Comparison of ENCODE assay signal across 27 cellular contexts in genomic region chr1:179156026-179156425, GRCh38.
DNase-seq lines count a peak whose midpoint lies in the region; ATAC-seq, FAIRE-seq and TF ChIP-seq lines count a peak whose summit lies in the region.
"Had no signal": no experiment of that assay in that cellular context is flagged by ENCODE, and none has a peak within 500 bp of the region (broad histone marks: within the 10 kb centered on the region; RNA-seq: fewer than 3 reads in every experiment).

No MANE protein-coding gene starts in this region.

- peaks cover 18% of the 10 kb centered on the region for H3K4me1 Mint-ChIP-seq in activated CD4-positive, alpha-beta T cell treated with anti-CD3 and anti-CD28 coated beads for 36 hours
- H3K4me1 Mint-ChIP-seq: GM23338 had no signal

- no peaks in the 10 kb centered on the region for H3K27me3 Mint-ChIP-seq in activated CD4-positive, alpha-beta T cell treated with anti-CD3 and anti-CD28 coated beads for 36 hours
- H3K27me3 Mint-ChIP-seq: CD4-positive, alpha-beta memory T cell had no signal

- TF ChIP-seq CTCF in breast epithelium (IDR thresholded peaks at IDR 0.05) (no peak), ascending aorta (IDR thresholded peaks at IDR 0.05) (no peak)

- H3K27ac Mint-ChIP-seq in activated CD4-positive, alpha-beta T cell treated with anti-CD3 and anti-CD28 coated beads for 36 hours = no peak overlapping the region
- H3K27ac Mint-ChIP-seq: GM23338 had no signal

- H3K9me3 ChIP-seq in breast epithelium (no peaks in the 10 kb centered on the region), ascending aorta (no peaks in the 10 kb centered on the region), subcutaneous abdominal adipose tissue (ENCODE audit: control insufficient read depth in 5 of 5, low read length in 5 of 5) (no peaks in the 10 kb centered on the region)
- H3K9me3 ChIP-seq: HAP-1 had no signal

- H3K36me3 Mint-ChIP-seq in activated CD4-positive, alpha-beta T cell treated with anti-CD3 and anti-CD28 coated beads for 36 hours (ENCODE audit: low read depth) = peaks cover 3% of the 10 kb centered on the region

- H3K4me3 Mint-ChIP-seq in activated CD4-positive, alpha-beta T cell treated with anti-CD3 and anti-CD28 coated beads for 36 hours = no peak overlapping the region
- H3K4me3 Mint-ChIP-seq: CD4-positive, alpha-beta memory T cell; GM23338 had no signal

- DNase-seq in T47D (ENCODE audit: low read depth in 1 of 2, low spot score in 1 of 2) = peak; percentile 50 to 81
- DNase-seq in breast epithelium (ENCODE audit: low spot score in 2 of 2) = no peak
- DNase-seq in ascending aorta (ENCODE audit: low spot score in 2 of 2) = no peak
- DNase-seq in SK-N-DZ (ENCODE audit: low spot score) = no peak
- DNase-seq in HTR-8/SVneo (ENCODE audit: insufficient read length, low spot score) = no peak
- DNase-seq in activated CD4-positive, alpha-beta T cell treated with anti-CD3 and anti-CD28 coated beads for 36 hours = no peak
- DNase-seq: 8988T; Calu3; CD4-positive, alpha-beta memory T cell; DMS153; KBM-7; NCI-H1092 treated with DMSO at 0.1 percent for 48 hours; NCI-H1436 treated with DMSO at 0.1 percent for 48 hours; NCI-H1930; NCI-H2227 treated with DMSO at 0.1 percent for 48 hours; NCI-H510A; NCI-H774; NK-92 treated with Interleukin-12 subunit alpha and Interleukin-12 subunit beta, amount 100 ng/mL, for 24 hours had no signal

- no peak for FAIRE-seq in HTR-8/SVneo (lab: Jason Lieb, UNC)
- FAIRE-seq: GM12891, RCC 7860 had no signal

- TF ChIP-seq POLR2A in breast epithelium (IDR thresholded peaks at IDR 0.05) = no peak

- in situ Hi-C loops in T47D (cut with HindIII; ENCODE audit: low pct_unique_long_range_greater_than_20kb, low sequenced_read_pairs) = no loop called here

- CTCF ChIA-PET in activated CD4-positive, alpha-beta T cell treated with anti-CD3 and anti-CD28 coated beads for 36 hours (lab: Charles Lee) = interaction anchor here (1.0 to 2.0 kb wide), 5 partner anchors 16 to 53 kb away, joined by 3 to 5 read pairs (median 4); no protein-coding TSS in a partner anchor

- no peaks in the 10 kb centered on the region for H3K9me3 Mint-ChIP-seq in activated CD4-positive, alpha-beta T cell treated with anti-CD3 and anti-CD28 coated beads for 36 hours (ENCODE audit: low read depth)
- H3K9me3 Mint-ChIP-seq: CD4-positive, alpha-beta memory T cell; GM23338 had no signal

- H3K36me3 ChIP-seq in breast epithelium (no peaks in the 10 kb centered on the region), ascending aorta (no peaks in the 10 kb centered on the region), subcutaneous abdominal adipose tissue (ENCODE audit: control insufficient read depth in 5 of 5, insufficient read depth in 5 of 5, low read length in 5 of 5) (no peaks in the 10 kb centered on the region)
- H3K36me3 ChIP-seq: HAP-1 had no signal

- POLR2A ChIA-PET in activated CD4-positive, alpha-beta T cell treated with anti-CD3 and anti-CD28 coated beads for 36 hours (lab: Charles Lee) = interaction anchor here (0.6 kb wide), 1 partner anchor 94 kb away, joined by 6 read pairs; no protein-coding TSS in a partner anchor

- H3K27me3 ChIP-seq in breast epithelium (no peaks in the 10 kb centered on the region), ascending aorta (no peaks in the 10 kb centered on the region), subcutaneous abdominal adipose tissue (ENCODE audit: control insufficient read depth in 5 of 5, insufficient read depth in 4 of 5, low read length in 5 of 5) (no peaks in the 10 kb centered on the region)
- H3K27me3 ChIP-seq: BLaER1 treated with 17β-estradiol and CSF1 and Interleukin-3, amounts not matched to agents 10 nM and 100 nM had no signal

- no peak for ATAC-seq in GM21528 (IDR thresholded peaks at IDR 0.05; ENCODE audit: low FRiP score, unreplicated experiment)
- ATAC-seq in activated CD4-positive, alpha-beta T cell treated with anti-CD3 and anti-CD28 coated beads for 36 hours = no peak
- ATAC-seq: GM23338 had no signal

- H3K9ac ChIP-seq in subcutaneous abdominal adipose tissue (ENCODE audit: low read length in 5 of 5) = no peak overlapping the region
- H3K9ac ChIP-seq: BLaER1 treated with 17β-estradiol and CSF1 and Interleukin-3, amounts not matched to agents 10 nM and 100 nM had no signal

- H3K4me3 ChIP-seq in breast epithelium = no peak overlapping the region
- H3K4me3 ChIP-seq in ascending aorta = no peak overlapping the region
- H3K4me3 ChIP-seq in subcutaneous abdominal adipose tissue (ENCODE audit: low read depth in 1 of 5, low read length in 5 of 5) = no peak overlapping the region
- H3K4me3 ChIP-seq: BLaER1 treated with 17β-estradiol and CSF1 and Interleukin-3, amounts not matched to agents 10 nM and 100 nM; GM23338; HAP-1; SK-N-MC had no signal

- H3K27ac ChIP-seq in breast epithelium = no peak overlapping the region
- peak overlapping the region; percentile 29 to 38 for H3K27ac ChIP-seq in ascending aorta
- H3K27ac ChIP-seq in subcutaneous abdominal adipose tissue (ENCODE audit: low read depth, low read length) = peak overlapping the region; percentile 25
- H3K27ac ChIP-seq: BLaER1 treated with 17β-estradiol and CSF1 and Interleukin-3, amounts not matched to agents 10 nM and 100 nM; HL-60; SK-N-MC had no signal

- H3K4me1 ChIP-seq in breast epithelium (no peaks in the 10 kb centered on the region), ascending aorta (peaks cover 2 to 11% of the 10 kb centered on the region in 2 donors), subcutaneous abdominal adipose tissue (ENCODE audit: control insufficient read depth in 5 of 5, insufficient read depth in 5 of 5, low read length in 5 of 5) (peaks cover 3 to 22% (median 15%) of the 10 kb centered on the region in 5 donors)
- H3K4me1 ChIP-seq: HAP-1 had no signal

- intact Hi-C loops in breast epithelium (cut with DNase I; ENCODE audit: low total_unique reads) = no loop called here
- intact Hi-C loops in ascending aorta (cut with DNase I) = no loop called here
- intact Hi-C loops in activated CD4-positive, alpha-beta T cell treated with anti-CD3 and anti-CD28 coated beads for 36 hours (cut with DNase I, micrococcal nuclease) = no loop called here

Comparison
In these comparisons a context has a peak if more than half of its experiments do, and no peak if none do; other contexts are left out.
1. DNase-seq: peak in T47D (2 of 2); none in breast epithelium (0 of 2), ascending aorta (0 of 2), SK-N-DZ (single experiment), HTR-8/SVneo (single experiment) and activated CD4-positive, alpha-beta T cell treated with anti-CD3 and anti-CD28 coated beads for 36 hours (single experiment).
2. H3K27ac ChIP-seq: peak in ascending aorta (2 of 2) and subcutaneous abdominal adipose tissue (single experiment); none in breast epithelium (0 of 2).